Comparison of ENCODE assay signal across 23 cellular contexts in genomic region chr10:83371696-83372490, GRCh38.
"Had no signal": no experiment of that assay in that cellular context is flagged by ENCODE, and none has a peak within 500 bp of the region (broad histone marks: within the 10 kb centered on the region; RNA-seq: fewer than 3 reads in every experiment).

No MANE protein-coding gene starts in this region.

- H3K27me3 Mint-ChIP-seq: progenitor cell of endocrine pancreas; stimulated activated memory B cell treated with anti-CD40 and anti-IgM and Interleukin-4, amounts not matched to agents 10 μg/mL and 1 μg/mL and 100 μg/mL, for 72 hours had no signal

- H3K4me3 Mint-ChIP-seq: natural killer cell; stimulated activated memory B cell treated with anti-CD40 and anti-IgM and Interleukin-4, amounts not matched to agents 10 μg/mL and 1 μg/mL and 100 μg/mL, for 72 hours; T-helper 2 cell treated with Interferon-gamma antibody and Interleukin-4, amounts not matched to agents 5 μg/mL and 100 μg/mL, for 36 hours had no signal

- H3K27me3 ChIP-seq: adrenal gland, gastroesophageal sphincter, heart left ventricle, sigmoid colon, transverse colon, uterus had no signal

- H3K4me1 Mint-ChIP-seq: natural killer cell; stimulated activated memory B cell treated with anti-CD40 and anti-IgM and Interleukin-4, amounts not matched to agents 10 μg/mL and 1 μg/mL and 100 μg/mL, for 72 hours had no signal

- H3K36me3 ChIP-seq: adrenal gland, gastroesophageal sphincter, heart left ventricle, left ventricle myocardium inferior, sigmoid colon, transverse colon, uterus had no signal

- H3K4me2 ChIP-seq: smooth muscle cell had no signal

- H3K4me3 ChIP-seq: adrenal gland, coronary artery, gastroesophageal sphincter, heart left ventricle, left ventricle myocardium inferior, sigmoid colon, smooth muscle cell, transverse colon, uterus had no signal

- H3K9me3 ChIP-seq: adrenal gland, gastroesophageal sphincter, heart left ventricle, left ventricle myocardium inferior, sigmoid colon, transverse colon, uterus had no signal

- H3K4me1 ChIP-seq: adrenal gland, gastroesophageal sphincter, heart left ventricle, left ventricle myocardium inferior, sigmoid colon, transverse colon, uterus had no signal

- H3K27ac ChIP-seq: adrenal gland, coronary artery, gastroesophageal sphincter, heart left ventricle, left ventricle myocardium inferior, sigmoid colon, transverse colon, uterus, VCaP had no signal

- H3K27ac Mint-ChIP-seq: activated naive CD4-positive, alpha-beta T cell treated with anti-CD3 and anti-CD28 coated beads, Interleukin-2, amount 50 U/mL, for 72 hours; natural killer cell; progenitor cell of endocrine pancreas; stimulated activated memory B cell treated with anti-CD40 and anti-IgM and Interleukin-4, amounts not matched to agents 10 μg/mL and 1 μg/mL and 100 μg/mL, for 72 hours; T-helper 2 cell treated with Interferon-gamma antibody and Interleukin-4, amounts not matched to agents 5 μg/mL and 100 μg/mL, for 36 hours had no signal

- ATAC-seq: activated naive CD4-positive, alpha-beta T cell treated with anti-CD3 and anti-CD28 coated beads, Interleukin-2, amount 50 U/mL, for 72 hours; gastroesophageal sphincter; heart left ventricle; natural killer cell; stimulated activated memory B cell treated with anti-CD40 and anti-IgM and Interleukin-4, amounts not matched to agents 10 μg/mL and 1 μg/mL and 100 μg/mL, for 72 hours had no signal

- DNase-seq: activated CD4-positive, alpha-beta T cell treated with anti-CD3 and anti-CD28 coated beads, Interleukin-2, amount 50 U/mL, for 1 hour; activated CD4-positive, CD25-positive, alpha-beta regulatory T cell treated with anti-CD3 and anti-CD28 coated beads, Interleukin-2, amount 50 U/mL, for 72 hours; activated gamma-delta T cell treated with Interleukin-2 at 50 U/mL for 16 hours; activated T-cell treated with anti-CD3 and anti-CD28 coated beads, Interleukin-2, amount 50 U/mL, for 1 hour; adrenal gland; cerebellar nuclear complex; heart left ventricle; left ventricle myocardium inferior; midbrain; natural killer cell; retina; sigmoid colon; stimulated activated CD4-positive, alpha-beta T cell treated with anti-CD3 and anti-CD28 coated beads, Interleukin-15, amount 100 ng/mL, for 24 hours; transverse colon; uterus had no signal

- H3K36me3 Mint-ChIP-seq: activated naive CD4-positive, alpha-beta T cell treated with anti-CD3 and anti-CD28 coated beads, Interleukin-2, amount 50 U/mL, for 72 hours; stimulated activated memory B cell treated with anti-CD40 and anti-IgM and Interleukin-4, amounts not matched to agents 10 μg/mL and 1 μg/mL and 100 μg/mL, for 72 hours had no signal
